Comparison of ENCODE assay signal across 8 cellular contexts in genomic region chr1:181141431-181141910, GRCh38. TPM values are rescaled to one million over a fixed set of nuclear protein-coding genes. Genes with fewer than 3 reads are reported as not detected.
DNase-seq lines count a peak whose midpoint lies in the region; ATAC-seq and TF ChIP-seq lines count a peak whose summit lies in the region.

No MANE protein-coding gene starts in this region.

- POLR2A ChIA-PET in activated B cell treated with CpG ODN at 0.5 μM for 24 hours (lab: Charles Lee), result interaction anchor here (0.9 to 33.3 kb wide), 11 partner anchors 9 to 118 kb away, joined by 3 to 1783 read pairs (median 9); partner anchors contain the start of genes IER5, MR1 and STX6

- intact Hi-C loops in activated B cell treated with CpG ODN at 0.5 μM for 24 hours (cut with micrococcal nuclease), result loop anchor here (5.0 kb wide), 1 partner anchor 189 kb away; no protein-coding TSS in a partner anchor
- intact Hi-C loops in dorsolateral prefrontal cortex (cut with DNase I), result loop anchor here (2.0 to 10.0 kb wide), 5 partner anchors 34 to 637 kb away; partner anchors contain the start of genes ACBD6 (in 1 of the 2) and IER5 (in 1 of the 2)

- no peaks in the 10 kb centered on the region for H3K9me3 Mint-ChIP-seq in activated B cell treated with CpG ODN at 0.5 μM for 24 hours

- ATAC-seq in activated B cell treated with CpG ODN at 0.5 μM for 24 hours (ENCODE audit: low read depth) (peak; percentile 45), GM21367 (IDR thresholded peaks at IDR 0.05; ENCODE audit: unreplicated experiment) (no peak)

- H3K4me3 ChIP-seq in dorsolateral prefrontal cortex, result no peak overlapping the region

- TF ChIP-seq CTCF in activated B cell treated with CpG ODN at 0.5 μM for 24 hours (IDR thresholded peaks at IDR 0.05) (no peak), dorsolateral prefrontal cortex (IDR thresholded peaks at IDR 0.05 in 54 of 56, conservative IDR thresholded peaks at IDR 0.05 in 2 of 56; ENCODE audit: low read depth in 1 of 56, partially characterized antibody in 56 of 56) (no peak)

- peak overlapping the region in 53 of 59 donors; percentile 27 to 93 (median 80) for H3K27ac ChIP-seq in dorsolateral prefrontal cortex

- H3K36me3 Mint-ChIP-seq in activated B cell treated with CpG ODN at 0.5 μM for 24 hours (ENCODE audit: low read depth), result no peaks in the 10 kb centered on the region

- H3K27me3 Mint-ChIP-seq in activated B cell treated with CpG ODN at 0.5 μM for 24 hours, result no peaks in the 10 kb centered on the region

- peak overlapping the region; percentile 21 for H3K27ac Mint-ChIP-seq in activated B cell treated with CpG ODN at 0.5 μM for 24 hours

- peaks cover 56% of the 10 kb centered on the region for H3K4me1 Mint-ChIP-seq in activated B cell treated with CpG ODN at 0.5 μM for 24 hours

- peak overlapping the region; percentile 1 for H3K4me3 Mint-ChIP-seq in activated B cell treated with CpG ODN at 0.5 μM for 24 hours

- peak; percentile 58 for DNase-seq in HS-5 (ENCODE audit: low read depth)
- DNase-seq in activated B cell treated with CpG ODN at 0.5 μM for 24 hours, result no peak
- DNase-seq in dorsolateral prefrontal cortex, result peak in 1 of 10 donors; percentile 49
- DNase-seq in stimulated activated CD4-positive, alpha-beta T cell treated with anti-CD3 and anti-CD28 coated beads, Interleukin-12 subunit alpha, Interleukin-12 subunit beta, amount 100 ng/mL, for 48 hours (ENCODE audit: low read depth in 2 of 3, low spot score in 1 of 3), result peak; percentile 58 to 74 (median 70)
- no peak for DNase-seq in pons (ENCODE audit: low spot score)
- DNase-seq in GDM1 (lab: John Stamatoyannopoulos, UW), result no peak
- no peak for DNase-seq in NCI-H526 treated with DMSO at 0.1 percent for 48 hours (lab: John Stamatoyannopoulos, UW)

- H3K27me3 ChIP-seq in dorsolateral prefrontal cortex, result no peaks in the 10 kb centered on the region

- CTCF ChIA-PET in activated B cell treated with CpG ODN at 0.5 μM for 24 hours (lab: Charles Lee), result interaction anchor here (0.7 to 8.2 kb wide), 31 partner anchors 8 to 625 kb away, joined by 3 to 194 read pairs (median 6); partner anchors contain the start of genes IER5 and STX6

RNA-seq across cellular contexts. Expression of gene IER5, which starts 53.0 kb away (rescaled TPM):
- total RNA-seq in activated B cell treated with CpG ODN at 0.5 μM for 24 hours, result 155 and 156 TPM in 2 replicates
- 10 to 100 TPM in 118 of 120 experiments, 1 to 10 TPM in 2; 8.1 to 74.9 (median 17.6) TPM for total RNA-seq in dorsolateral prefrontal cortex

Comparison
In these comparisons a context has a peak if more than half of its experiments do, and no peak if none do; other contexts are left out.
1. DNase-seq: peak in HS-5 (single experiment) and stimulated activated CD4-positive, alpha-beta T cell treated with anti-CD3 and anti-CD28 coated beads, Interleukin-12 subunit alpha, Interleukin-12 subunit beta, amount 100 ng/mL, for 48 hours (3 of 3); none in activated B cell treated with CpG ODN at 0.5 μM for 24 hours (single experiment), pons (single experiment), GDM1 (single experiment) and NCI-H526 treated with DMSO at 0.1 percent for 48 hours (single experiment).